ENCODE assay signal across 7 cellular contexts in genomic region chr2:91598519-91598918, GRCh38.
A peak's percentile ranks its signal among the peaks of the same experiment; 100 is the strongest.
DNase-seq lines count a peak whose midpoint lies in the region; FAIRE-seq and TF ChIP-seq lines count a peak whose summit lies in the region.
"Not testable (repeated sequence)": the region's sequence is repeated elsewhere in the genome, so short reads cannot be mapped to it uniquely, and the experiment has no call there.

No MANE protein-coding gene starts in this region.

- not testable (repeated sequence) for H3K79me2 ChIP-seq in SK-N-SH (ENCODE audit: insufficient read depth)

- POLR2A ChIA-PET in SK-N-SH (lab: Yijun Ruan, JAX) = not testable (repeated sequence)

- H2AFZ ChIP-seq in SK-N-SH (ENCODE audit: low read depth) = not testable (repeated sequence)

- H3K27me3 ChIP-seq in SK-N-SH (ENCODE audit: insufficient read depth); bronchial epithelial cell (ENCODE audit: control insufficient read depth, insufficient read depth, low read length): not testable (repeated sequence)

- WGBS in SK-N-SH (ENCODE audit: low lambda C conversion rate) = 46% methylated on average over 4 of the region's 4 CpGs

- not testable (repeated sequence) for H3K9ac ChIP-seq in SK-N-SH

- not testable (repeated sequence) for H4K20me1 ChIP-seq in SK-N-SH (ENCODE audit: insufficient read depth)

- TF ChIP-seq EP300 in SK-N-SH (IDR thresholded peaks at IDR 0.05; ENCODE audit: borderline replicate concordance in 1 of 2, low read depth in 1 of 2, low read length in 1 of 2) = not testable (repeated sequence)

- H3K9me3 ChIP-seq in SK-N-SH = not testable (repeated sequence)

- not testable (repeated sequence) for H3F3A ChIP-seq in SK-N-SH (replicated peaks; ENCODE audit: insufficient read depth)

- TF ChIP-seq CTCF in SK-N-SH (IDR thresholded peaks at IDR 0.05); bronchial epithelial cell (IDR thresholded peaks at IDR 0.05; ENCODE audit: insufficient read depth, low read length, severe bottlenecking); fibroblast of pulmonary artery (IDR thresholded peaks at IDR 0.05; ENCODE audit: low read length, missing control alignments): not testable (repeated sequence)

- H3K27ac ChIP-seq in SK-N-SH (ENCODE audit: low read depth in 2 of 2, low read length in 1 of 2) = peak overlapping the region in 1 of 2 experiments; percentile 29; a peak in 2 of 4 replicates

- in situ Hi-C loops in Caki2 (cut with HindIII; ENCODE audit: low pct_unique_long_range_greater_than_20kb, low sequenced_read_pairs) = not testable (repeated sequence)

- not testable (repeated sequence) for H3K4me3 ChIP-seq in SK-N-SH (ENCODE audit: low read depth in 2 of 2, low read length in 1 of 2); bronchial epithelial cell (ENCODE audit: low read depth, low read length); fibroblast of pulmonary artery (replicated peaks; ENCODE audit: low read depth, low read length)

- not testable (repeated sequence) for FAIRE-seq in bronchial epithelial cell (lab: Jason Lieb, UNC)

- H3K4me2 ChIP-seq in SK-N-SH = peak overlapping the region; percentile 20

- not testable (repeated sequence) for H3K9me2 ChIP-seq in SK-N-SH

- not testable (repeated sequence) for H3K36me3 ChIP-seq in SK-N-SH (replicated peaks in 1 of 2; ENCODE audit: control insufficient read depth in 1 of 2, insufficient read depth in 2 of 2, low read length in 1 of 2); bronchial epithelial cell (ENCODE audit: control insufficient read depth, insufficient read depth, low read length)

- not testable (repeated sequence) for TF ChIP-seq RAD21 in SK-N-SH (IDR thresholded peaks at IDR 0.05; ENCODE audit: low read length)

- CTCF ChIA-PET in SK-N-SH (lab: Yijun Ruan, JAX) = not testable (repeated sequence)

- DNase-seq in Caki2 (ENCODE audit: low read depth) (peak; percentile 63), HCEC 1CT (peak; percentile 92), M059J (ENCODE audit: low read depth) (peak; percentile 39), bronchial epithelial cell (ENCODE audit: low read depth) (peak; percentile 77), fibroblast of pulmonary artery (ENCODE audit: low read depth) (peak; percentile 41), non-pigmented ciliary epithelial cell (ENCODE audit: low read depth) (peak; percentile 27)
- not testable (repeated sequence) for DNase-seq in SK-N-SH

- H3K4me1 ChIP-seq in SK-N-SH (ENCODE audit: control insufficient read depth in 1 of 2, insufficient read depth in 2 of 2, low read depth in 1 of 2, low read length in 1 of 2) = peaks cover 0 to 10% of the 10 kb centered on the region in 2 experiments; a peak in 1 of 4 replicates

TF ChIP-seq in SK-N-SH, 30 proteins besides CTCF, POLR2A, EP300 and RAD21:
- peak; percentile 16; the same call in 1 of the 2 replicates for TF ChIP-seq FOSL2 (IDR thresholded peaks at IDR 0.05; ENCODE audit: borderline replicate concordance, low read depth)
TF ChIP-seq in SK-N-SH: peak in this region for 1; not testable (repeated sequence) for 29.
